8 cellular contexts compared by ENCODE assay signal in genomic region chr22:45612451-45612901, GRCh38. TPM values are rescaled to one million over a fixed set of nuclear protein-coding genes. Genes with fewer than 3 reads are reported as not detected.
DNase-seq lines count a peak whose midpoint lies in the region; ATAC-seq and TF ChIP-seq lines count a peak whose summit lies in the region.

No MANE protein-coding gene starts in this region.

- no peak overlapping the region for H3K27ac ChIP-seq in SK-N-MC
- peak overlapping the region; percentile 83 for H3K27ac ChIP-seq in endodermal cell (ENCODE audit: low read depth, low read length)
- peak overlapping the region; percentile 65 to 71 for H3K27ac ChIP-seq in prostate gland

- no peaks in the 10 kb centered on the region for H3K4me1 Mint-ChIP-seq in endodermal cell

- no peaks in the 10 kb centered on the region for H3K27me3 ChIP-seq in endodermal cell (ENCODE audit: control insufficient read depth, insufficient read depth, low read length, poor library complexity, severe bottlenecking)
- no peaks in the 10 kb centered on the region for H3K27me3 ChIP-seq in prostate gland (replicated peaks; ENCODE audit: insufficient read depth)

- no peaks in the 10 kb centered on the region for H3K36me3 ChIP-seq in SK-N-MC (ENCODE audit: insufficient read depth, low read length)
- no peaks in the 10 kb centered on the region for H3K36me3 ChIP-seq in endodermal cell (ENCODE audit: control insufficient read depth, insufficient read depth, low read length)
- no peaks in the 10 kb centered on the region for H3K36me3 ChIP-seq in prostate gland

- TF ChIP-seq POLR2A in prostate gland (IDR thresholded peaks at IDR 0.05), result no peak

- no peaks in the 10 kb centered on the region for H3K9me3 Mint-ChIP-seq in endodermal cell

- H3K27me3 Mint-ChIP-seq in endodermal cell (ENCODE audit: insufficient read depth), result no peaks in the 10 kb centered on the region

- H3K4me1 ChIP-seq in endodermal cell (ENCODE audit: control insufficient read depth, insufficient read depth, low read length), result no peaks in the 10 kb centered on the region
- no peaks in the 10 kb centered on the region for H3K4me1 ChIP-seq in prostate gland (replicated peaks)

- no peak overlapping the region for H3K4me3 Mint-ChIP-seq in endodermal cell

- H3K27ac Mint-ChIP-seq in endodermal cell, result no peak overlapping the region

- ATAC-seq in HG03432 (IDR thresholded peaks at IDR 0.05; ENCODE audit: unreplicated experiment), result no peak
- no peak for ATAC-seq in GM21360 (IDR thresholded peaks at IDR 0.05; ENCODE audit: unreplicated experiment)

- 80 to 89% methylated on average over 6 to 15 of the region's 15 CpGs for whole genome bisulfite sequencing in endodermal cell (ENCODE audit: insufficient coverage in 1 of 2, insufficient read length in 1 of 2), 2 experiments
- 14% methylated on average over 15 of the region's 15 CpGs for WGBS in prostate gland

- DNase-seq in GM04503 (ENCODE audit: low read depth) (peak; percentile 55), SK-N-MC (ENCODE audit: low read depth, low spot score) (no peak), endodermal cell (no peak), prostate gland (ENCODE audit: low spot score) (peak; percentile 42), SHP77 treated with DMSO at 0.1 percent for 48 hours (lab: John Stamatoyannopoulos, UW) (no peak)
- DNase-seq in effector CD8-positive, alpha-beta T cell (lab: John Stamatoyannopoulos, UW), result no peak

- H3K9me3 ChIP-seq in SK-N-MC (ENCODE audit: low read depth, low read length) (no peaks in the 10 kb centered on the region), endodermal cell (ENCODE audit: control insufficient read depth, low read length) (no peaks in the 10 kb centered on the region), prostate gland (no peaks in the 10 kb centered on the region)

- TF ChIP-seq CTCF in endodermal cell (conservative IDR thresholded peaks at IDR 0.05) (no peak), prostate gland (IDR thresholded peaks at IDR 0.05) (no peak)

- H3K4me3 ChIP-seq in SK-N-MC (0 out of 2 replicates have a peak overlapping the region, but pooled peaks have one; percentile 30), endodermal cell (ENCODE audit: low read length) (no peak overlapping the region), prostate gland (no peak overlapping the region)

- H3K9ac ChIP-seq in SK-N-MC (ENCODE audit: insufficient read length) (no peak overlapping the region), endodermal cell (ENCODE audit: extremely low read depth, low read length, poor library complexity, severe bottlenecking) (no peak overlapping the region)

- intact Hi-C loops in prostate gland (cut with DNase I), result no loop called here

- no peaks in the 10 kb centered on the region for H3K36me3 Mint-ChIP-seq in endodermal cell (ENCODE audit: low read depth)

RNA-seq across cellular contexts. Expression of gene ATXN10, which starts 59.2 kb away (rescaled TPM):
- total RNA-seq in endodermal cell (100 to 1,000 TPM; 223 to 266 TPM), prostate gland (100 to 1,000 TPM; 125 to 148 TPM)
- 276 TPM for polyA plus RNA-seq in endodermal cell (2013, experiment 1 of 2)
- 252 TPM for polyA plus RNA-seq in endodermal cell (2013, experiment 2 of 2)

Comparison
In these comparisons a context has a peak if more than half of its experiments do, and no peak if none do; other contexts are left out.
1. DNase-seq: peak in GM04503 (single experiment) and prostate gland (single experiment); none in SK-N-MC (single experiment), endodermal cell (single experiment), SHP77 treated with DMSO at 0.1 percent for 48 hours (single experiment) and effector CD8-positive, alpha-beta T cell (single experiment).